ENCODE assay signal across 24 cellular contexts in the genomic region with DNA sequence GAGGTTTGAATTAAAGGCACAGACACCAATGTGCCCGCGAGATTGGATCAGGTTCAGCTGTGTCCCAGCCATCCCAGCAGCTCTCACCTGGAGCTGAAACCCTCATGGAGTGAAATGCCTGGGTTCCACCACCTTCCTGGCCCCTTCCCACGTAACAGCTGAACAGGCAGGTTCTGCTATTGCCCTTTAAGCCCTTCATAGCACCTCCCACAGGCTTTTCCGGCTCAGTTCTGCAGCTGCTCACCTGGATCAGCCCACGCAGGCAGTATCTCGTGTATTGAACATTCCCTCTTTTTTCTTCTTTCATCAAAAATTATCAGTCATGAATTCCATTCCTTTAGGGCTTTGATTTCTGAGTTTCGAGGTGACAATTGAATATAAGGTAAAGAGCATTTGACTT.
"Had no signal": no experiment of that assay in that cellular context is flagged by ENCODE, and none has a peak within 500 bp of the region (broad histone marks: within the 10 kb centered on the region; RNA-seq: fewer than 3 reads in every experiment).

No MANE protein-coding gene starts in this region.

- H3K27me3 ChIP-seq: adrenal gland, breast epithelium, esophagus muscularis mucosa, gastroesophageal sphincter, heart right ventricle, stomach, upper lobe of left lung had no signal

- H3K4me3 Mint-ChIP-seq: activated naive CD4-positive, alpha-beta T cell treated with anti-CD3 and anti-CD28 coated beads, Interleukin-2, amount 50 U/mL, for 24 hours; activated T-cell treated with anti-CD3 and anti-CD28 coated beads, Interleukin-2, amount 50 U/mL, for 4 hours; nephron; stimulated activated effector memory CD8-positive, alpha-beta T cell treated with anti-CD3 and anti-CD28 coated beads, Interleukin-12 subunit alpha, Interleukin-12 subunit beta, amount 100 ng/mL, for 72 hours had no signal

- H3K27ac Mint-ChIP-seq: activated naive CD4-positive, alpha-beta T cell treated with anti-CD3 and anti-CD28 coated beads, Interleukin-2, amount 50 U/mL, for 24 hours; nephron; stimulated activated effector memory CD8-positive, alpha-beta T cell treated with anti-CD3 and anti-CD28 coated beads, Interleukin-12 subunit alpha, Interleukin-12 subunit beta, amount 100 ng/mL, for 72 hours had no signal

- H3K27ac ChIP-seq: adrenal gland, breast epithelium, coronary artery, esophagus muscularis mucosa, gastroesophageal sphincter, heart right ventricle, stomach, upper lobe of left lung had no signal

- H3K9me3 Mint-ChIP-seq: activated naive CD4-positive, alpha-beta T cell treated with anti-CD3 and anti-CD28 coated beads, Interleukin-2, amount 50 U/mL, for 24 hours; activated T-cell treated with anti-CD3 and anti-CD28 coated beads, Interleukin-2, amount 50 U/mL, for 4 hours; nephron; stimulated activated effector memory CD8-positive, alpha-beta T cell treated with anti-CD3 and anti-CD28 coated beads, Interleukin-12 subunit alpha, Interleukin-12 subunit beta, amount 100 ng/mL, for 72 hours had no signal

- ATAC-seq: activated CD4-positive, CD25-positive, alpha-beta regulatory T cell treated with anti-CD3 and anti-CD28 coated beads, Interleukin-2, amount 50 U/mL, for 24 hours; activated T-cell treated with anti-CD3 and anti-CD28 coated beads, Interleukin-2, amount 50 U/mL, for 4 hours; gastroesophageal sphincter; heart right ventricle; sciatic nerve; stimulated activated effector memory CD8-positive, alpha-beta T cell treated with anti-CD3 and anti-CD28 coated beads, Interleukin-12 subunit alpha, Interleukin-12 subunit beta, amount 100 ng/mL, for 72 hours had no signal

- H3K36me3 ChIP-seq: adrenal gland, breast epithelium, esophagus muscularis mucosa, heart right ventricle, stomach, upper lobe of left lung had no signal

- H3K4me1 ChIP-seq: adrenal gland, breast epithelium, esophagus muscularis mucosa, gastroesophageal sphincter, heart right ventricle, stomach, upper lobe of left lung had no signal

- H3K4me3 ChIP-seq: adrenal gland, breast epithelium, coronary artery, esophagus muscularis mucosa, gastroesophageal sphincter, heart right ventricle, lung, smooth muscle cell, stomach, upper lobe of left lung had no signal

- H3K27me3 Mint-ChIP-seq: activated naive CD4-positive, alpha-beta T cell treated with anti-CD3 and anti-CD28 coated beads, Interleukin-2, amount 50 U/mL, for 24 hours had no signal

- FAIRE-seq: astrocyte, endothelial cell of umbilical vein had no signal

- H3K4me1 Mint-ChIP-seq: activated naive CD4-positive, alpha-beta T cell treated with anti-CD3 and anti-CD28 coated beads, Interleukin-2, amount 50 U/mL, for 24 hours; nephron; stimulated activated effector memory CD8-positive, alpha-beta T cell treated with anti-CD3 and anti-CD28 coated beads, Interleukin-12 subunit alpha, Interleukin-12 subunit beta, amount 100 ng/mL, for 72 hours had no signal

- H3K36me3 Mint-ChIP-seq: stimulated activated effector memory CD8-positive, alpha-beta T cell treated with anti-CD3 and anti-CD28 coated beads, Interleukin-12 subunit alpha, Interleukin-12 subunit beta, amount 100 ng/mL, for 72 hours had no signal

- H3K9me3 ChIP-seq: adrenal gland, breast epithelium, esophagus muscularis mucosa, gastroesophageal sphincter, heart right ventricle, stomach, upper lobe of left lung had no signal

- DNase-seq: activated CD4-positive, alpha-beta T cell treated with anti-CD3 and anti-CD28 coated beads, Interleukin-2, amount 50 U/mL, for 1 hour; activated CD8-positive, alpha-beta memory T cell treated with anti-CD3 and anti-CD28 coated beads, Interleukin-2, amount 50 U/mL, for 4 hours; activated effector memory CD4-positive, alpha-beta T cell treated with anti-CD3 and anti-CD28 coated beads, Interleukin-2, amount 50 U/mL, for 16 hours; activated T-cell treated with anti-CD3 and anti-CD28 coated beads, Interleukin-2, amount 50 U/mL, for 4 hours; adrenal gland; heart right ventricle; midbrain; stimulated activated CD4-positive, alpha-beta T cell treated with anti-CD3 and anti-CD28 coated beads, Interleukin-4, amount 100 ng/mL, for 24 hours; stomach; T-helper 9 cell; upper lobe of left lung had no signal

- H3K4me2 ChIP-seq: smooth muscle cell had no signal
